8 cellular contexts compared by ENCODE assay signal in the genomic region with DNA sequence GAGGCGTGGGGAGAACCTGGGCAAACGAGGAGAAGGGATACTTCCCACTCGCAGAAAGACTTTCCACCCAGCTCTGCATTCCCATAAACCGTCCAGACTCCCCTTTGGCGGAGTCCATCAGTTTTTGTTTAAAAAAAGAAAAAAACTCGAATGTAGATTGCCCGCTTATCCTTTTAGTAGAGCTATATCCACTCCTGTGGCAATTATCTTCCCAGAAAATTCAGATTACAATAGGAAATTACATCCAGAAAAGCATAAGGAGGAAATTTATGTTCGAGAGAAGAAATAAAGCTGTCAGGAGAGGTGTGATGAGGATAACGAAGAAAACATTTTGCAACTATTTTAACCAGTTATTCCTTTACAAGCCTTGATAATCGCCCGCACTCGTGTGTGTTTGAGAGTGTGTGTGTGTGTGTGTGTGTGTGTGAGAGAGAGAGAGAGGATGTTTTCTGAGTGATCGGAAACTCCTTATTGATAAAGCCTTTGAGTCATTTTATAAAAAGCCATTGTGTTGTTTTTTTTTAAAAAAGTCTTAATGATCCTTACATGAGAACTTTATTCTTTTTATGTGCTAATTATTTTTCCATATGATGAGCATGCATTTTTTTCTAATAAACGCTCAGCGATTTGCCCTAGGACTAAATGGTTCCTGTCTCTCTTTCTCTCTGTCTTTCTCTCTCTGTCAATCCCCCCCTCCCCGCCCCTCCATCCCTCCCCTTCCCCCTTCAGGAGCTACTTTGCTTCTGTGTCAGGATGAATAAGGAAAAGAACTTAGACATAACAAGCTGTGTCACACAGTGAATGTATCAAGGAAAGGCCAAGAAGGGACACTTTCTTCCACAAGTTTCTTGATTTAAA. TPM values are rescaled to one million over a fixed set of nuclear protein-coding genes. Genes with fewer than 3 reads are reported as not detected.
DNase-seq lines count a peak whose midpoint lies in the region; ATAC-seq and TF ChIP-seq lines count a peak whose summit lies in the region.

No MANE protein-coding gene starts in this region.

- H3K4me1 Mint-ChIP-seq in WTC11 (peaks cover 28% of the 10 kb centered on the region), neural progenitor cell (peaks cover 33% of the 10 kb centered on the region)

- H3K27ac ChIP-seq in AG04450 (ENCODE audit: low read depth, low read length) (peak overlapping the region; percentile 91), neural progenitor cell (peak overlapping the region; percentile 78)

- H3K4me3 ChIP-seq in AG04450 (ENCODE audit: low read depth, low read length) (peak overlapping the region; percentile 82), epithelial cell of proximal tubule (ENCODE audit: low read depth, low read length) (peak overlapping the region; percentile 92), neural progenitor cell (peak overlapping the region; percentile 96)

- H3K9me3 ChIP-seq in AG04450 (ENCODE audit: control insufficient read depth, insufficient read depth, low read length) (no peaks in the 10 kb centered on the region), neural progenitor cell (ENCODE audit: low read depth) (no peaks in the 10 kb centered on the region)

- no peak for TF ChIP-seq CTCF in AG04450 (IDR thresholded peaks at IDR 0.05; ENCODE audit: low read depth, low read length)
- TF ChIP-seq CTCF in WTC11 (IDR thresholded peaks at IDR 0.05) = no peak
- TF ChIP-seq CTCF in epithelial cell of proximal tubule (conservative IDR thresholded peaks at IDR 0.05; ENCODE audit: low read depth, low read length) = no peak
- no peak for TF ChIP-seq CTCF in neural progenitor cell (IDR thresholded peaks at IDR 0.05)

- H3K4me1 ChIP-seq in neural progenitor cell = peaks cover 30% of the 10 kb centered on the region

- POLR2A ChIA-PET in AG04450 (lab: Yijun Ruan, JAX) = interaction anchor here (1.6 kb wide), 1 partner anchor 96 kb away, joined by 11 read pairs; a partner anchor contains a TSS
- POLR2A ChIA-PET in WTC11 (lab: Charles Lee) = no interaction called here

- peaks cover 7% of the 10 kb centered on the region for H3K36me3 Mint-ChIP-seq in WTC11
- H3K36me3 Mint-ChIP-seq in neural progenitor cell = no peaks in the 10 kb centered on the region

- peak overlapping the region; percentile 82 for H2AFZ ChIP-seq in neural progenitor cell (replicated peaks)

- H4K20me1 ChIP-seq in neural progenitor cell (ENCODE audit: low read depth) = peaks cover 29% of the 10 kb centered on the region

- H3K27me3 ChIP-seq in AG04450 (ENCODE audit: control insufficient read depth, insufficient read depth, low read length) = no peaks in the 10 kb centered on the region
- no peaks in the 10 kb centered on the region for H3K27me3 ChIP-seq in neural progenitor cell

- peaks cover 17% of the 10 kb centered on the region for H3F3A ChIP-seq in neural progenitor cell (ENCODE audit: low read depth)

- peak overlapping the region; percentile 58 for H3K9ac ChIP-seq in neural progenitor cell

- H3K36me3 ChIP-seq in neural progenitor cell = no peaks in the 10 kb centered on the region

- H3K27ac Mint-ChIP-seq in WTC11 (peak overlapping the region; percentile 95), neural progenitor cell (peak overlapping the region; percentile 35)

- peak overlapping the region; percentile 89 for H3K4me2 ChIP-seq in neural progenitor cell

- ATAC-seq in WTC11 (no peak), GM19023 (IDR thresholded peaks at IDR 0.05; ENCODE audit: unreplicated experiment) (no peak), GM21825 (IDR thresholded peaks at IDR 0.05; ENCODE audit: unreplicated experiment) (no peak)

- CTCF ChIA-PET in AG04450 (lab: Charles Lee) (interaction anchor here (0.6 kb wide), 1 partner anchor 124 kb away, joined by 4 read pairs; no protein-coding TSS in a partner anchor), WTC11 (lab: Charles Lee) (interaction anchor here (0.6 to 1.5 kb wide), 13 partner anchors 9 to 188 kb away, joined by 3 to 8 read pairs (median 3); a partner anchor contains a TSS)

- H3K4me3 Mint-ChIP-seq in WTC11 (peak overlapping the region; percentile 96), neural progenitor cell (peak overlapping the region; percentile 97)

- no peak for DNase-seq in AG04450 (ENCODE audit: low read depth, low spot score)
- peak; percentile 57 for DNase-seq in HT-29 (ENCODE audit: low spot score)
- DNase-seq in WTC11 (ENCODE audit: low spot score) = no peak
- no peak for DNase-seq in epithelial cell of proximal tubule (ENCODE audit: low read depth)
- DNase-seq in neural progenitor cell (ENCODE audit: low spot score) = peak; percentile 51
- no peak for DNase-seq in germinal center (ENCODE audit: low spot score)

- H3K79me2 ChIP-seq in neural progenitor cell (ENCODE audit: low read depth) = peaks cover 52% of the 10 kb centered on the region

- no peaks in the 10 kb centered on the region for H3K27me3 Mint-ChIP-seq in WTC11 (ENCODE audit: low read depth)
- H3K27me3 Mint-ChIP-seq in neural progenitor cell (ENCODE audit: insufficient read depth, low read depth) = peaks cover 4% of the 10 kb centered on the region

- H3K9me3 Mint-ChIP-seq in WTC11 (no peaks in the 10 kb centered on the region), neural progenitor cell (no peaks in the 10 kb centered on the region)

TF ChIP-seq in WTC11, 78 proteins besides CTCF, POLR2A, EP300 and RAD21 (continues in another document):
- no peak for TF ChIP-seq ZNF317 (CRISPR knock-in tag; IDR thresholded peaks at IDR 0.05; ENCODE audit: borderline replicate concordance, low read depth)
- TF ChIP-seq HMGA2 (CRISPR knock-in tag; IDR thresholded peaks at IDR 0.05) = no peak
- TF ChIP-seq, protein P1, sequence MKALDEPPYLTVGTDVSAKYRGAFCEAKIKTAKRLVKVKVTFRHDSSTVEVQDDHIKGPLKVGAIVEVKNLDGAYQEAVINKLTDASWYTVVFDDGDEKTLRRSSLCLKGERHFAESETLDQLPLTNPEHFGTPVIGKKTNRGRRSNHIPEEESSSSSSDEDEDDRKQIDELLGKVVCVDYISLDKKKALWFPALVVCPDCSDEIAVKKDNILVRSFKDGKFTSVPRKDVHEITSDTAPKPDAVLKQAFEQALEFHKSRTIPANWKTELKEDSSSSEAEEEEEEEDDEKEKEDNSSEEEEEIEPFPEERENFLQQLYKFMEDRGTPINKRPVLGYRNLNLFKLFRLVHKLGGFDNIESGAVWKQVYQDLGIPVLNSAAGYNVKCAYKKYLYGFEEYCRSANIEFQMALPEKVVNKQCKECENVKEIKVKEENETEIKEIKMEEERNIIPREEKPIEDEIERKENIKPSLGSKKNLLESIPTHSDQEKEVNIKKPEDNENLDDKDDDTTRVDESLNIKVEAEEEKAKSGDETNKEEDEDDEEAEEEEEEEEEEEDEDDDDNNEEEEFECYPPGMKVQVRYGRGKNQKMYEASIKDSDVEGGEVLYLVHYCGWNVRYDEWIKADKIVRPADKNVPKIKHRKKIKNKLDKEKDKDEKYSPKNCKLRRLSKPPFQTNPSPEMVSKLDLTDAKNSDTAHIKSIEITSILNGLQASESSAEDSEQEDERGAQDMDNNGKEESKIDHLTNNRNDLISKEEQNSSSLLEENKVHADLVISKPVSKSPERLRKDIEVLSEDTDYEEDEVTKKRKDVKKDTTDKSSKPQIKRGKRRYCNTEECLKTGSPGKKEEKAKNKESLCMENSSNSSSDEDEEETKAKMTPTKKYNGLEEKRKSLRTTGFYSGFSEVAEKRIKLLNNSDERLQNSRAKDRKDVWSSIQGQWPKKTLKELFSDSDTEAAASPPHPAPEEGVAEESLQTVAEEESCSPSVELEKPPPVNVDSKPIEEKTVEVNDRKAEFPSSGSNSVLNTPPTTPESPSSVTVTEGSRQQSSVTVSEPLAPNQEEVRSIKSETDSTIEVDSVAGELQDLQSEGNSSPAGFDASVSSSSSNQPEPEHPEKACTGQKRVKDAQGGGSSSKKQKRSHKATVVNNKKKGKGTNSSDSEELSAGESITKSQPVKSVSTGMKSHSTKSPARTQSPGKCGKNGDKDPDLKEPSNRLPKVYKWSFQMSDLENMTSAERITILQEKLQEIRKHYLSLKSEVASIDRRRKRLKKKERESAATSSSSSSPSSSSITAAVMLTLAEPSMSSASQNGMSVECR (CRISPR knock-in tag; IDR thresholded peaks at IDR 0.05; ENCODE audit: borderline replicate concordance) = no peak
- no peak for TF ChIP-seq ELF4 (CRISPR knock-in tag; IDR thresholded peaks at IDR 0.05; ENCODE audit: low read depth)
- no peak for TF ChIP-seq CREM (CRISPR knock-in tag; IDR thresholded peaks at IDR 0.05)
- TF ChIP-seq TCF7 (CRISPR knock-in tag; IDR thresholded peaks at IDR 0.05; ENCODE audit: low read depth) = no peak
- no peak for TF ChIP-seq NR3C1 (CRISPR knock-in tag; conservative IDR thresholded peaks at IDR 0.05; ENCODE audit: low read depth)
- TF ChIP-seq, protein P2, sequence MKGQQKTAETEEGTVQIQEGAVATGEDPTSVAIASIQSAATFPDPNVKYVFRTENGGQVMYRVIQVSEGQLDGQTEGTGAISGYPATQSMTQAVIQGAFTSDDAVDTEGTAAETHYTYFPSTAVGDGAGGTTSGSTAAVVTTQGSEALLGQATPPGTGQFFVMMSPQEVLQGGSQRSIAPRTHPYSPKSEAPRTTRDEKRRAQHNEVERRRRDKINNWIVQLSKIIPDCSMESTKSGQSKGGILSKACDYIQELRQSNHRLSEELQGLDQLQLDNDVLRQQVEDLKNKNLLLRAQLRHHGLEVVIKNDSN (CRISPR knock-in tag; IDR thresholded peaks at IDR 0.05) = no peak
- no peak for TF ChIP-seq NR2C2 (CRISPR knock-in tag; IDR thresholded peaks at IDR 0.05)
- no peak for TF ChIP-seq FOXP1 (CRISPR knock-in tag; IDR thresholded peaks at IDR 0.05; ENCODE audit: borderline replicate concordance)
- TF ChIP-seq, protein P3, sequence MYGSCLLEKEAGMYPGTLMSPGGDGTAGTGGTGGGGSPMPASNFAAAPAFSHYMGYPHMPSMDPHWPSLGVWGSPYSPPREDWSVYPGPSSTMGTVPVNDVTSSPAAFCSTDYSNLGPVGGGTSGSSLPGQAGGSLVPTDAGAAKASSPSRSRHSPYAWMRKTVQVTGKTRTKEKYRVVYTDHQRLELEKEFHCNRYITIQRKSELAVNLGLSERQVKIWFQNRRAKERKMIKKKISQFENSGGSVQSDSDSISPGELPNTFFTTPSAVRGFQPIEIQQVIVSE (CRISPR knock-in tag; IDR thresholded peaks at IDR 0.05; ENCODE audit: borderline replicate concordance) = no peak
- no peak for TF ChIP-seq EMX1 (CRISPR knock-in tag; IDR thresholded peaks at IDR 0.05)
- TF ChIP-seq ZNF416 (CRISPR knock-in tag; IDR thresholded peaks at IDR 0.05) = no peak
- TF ChIP-seq NFE2L1 (CRISPR knock-in tag; IDR thresholded peaks at IDR 0.05) = no peak
- no peak for TF ChIP-seq RELA (CRISPR knock-in tag; IDR thresholded peaks at IDR 0.05; ENCODE audit: borderline replicate concordance)

RNA-seq across cellular contexts. Expression of a gene that starts 1.1 kb away (rescaled TPM):
- 21.2 and 24.9 TPM in 2 replicates for polyA plus RNA-seq in AG04450 (2011; rRNA removed)
- polyA minus RNA-seq in AG04450 (2011; rRNA and poly(A)+ RNA removed) = 13.6 and 28.6 TPM in 2 replicates
- total RNA-seq in HT-29 (2014; rRNA removed; shearing (Covaris generic)) = 6.4 and 8.9 TPM in 2 replicates
- total RNA-seq in WTC11 (2021) (53.7 to 61.4 TPM (median 54.3 TPM) in 3 replicates), epithelial cell of proximal tubule (14.5 and 19.6 TPM in 2 replicates), neural progenitor cell (ENCODE audit: low replicate concordance) (29.1 and 41.4 TPM in 2 replicates)

Comparison
In these comparisons a context has a peak if more than half of its experiments do, and no peak if none do; other contexts are left out.
1. DNase-seq: peak in HT-29 (single experiment) and neural progenitor cell (single experiment); none in AG04450 (single experiment), WTC11 (single experiment), epithelial cell of proximal tubule (single experiment) and germinal center (single experiment).
2. Peak in every context shown above with its lines, with median percentiles within 50 percentile points of each other: H3K4me3 ChIP-seq.